8 cellular contexts compared by ENCODE assay signal in the genomic region with DNA sequence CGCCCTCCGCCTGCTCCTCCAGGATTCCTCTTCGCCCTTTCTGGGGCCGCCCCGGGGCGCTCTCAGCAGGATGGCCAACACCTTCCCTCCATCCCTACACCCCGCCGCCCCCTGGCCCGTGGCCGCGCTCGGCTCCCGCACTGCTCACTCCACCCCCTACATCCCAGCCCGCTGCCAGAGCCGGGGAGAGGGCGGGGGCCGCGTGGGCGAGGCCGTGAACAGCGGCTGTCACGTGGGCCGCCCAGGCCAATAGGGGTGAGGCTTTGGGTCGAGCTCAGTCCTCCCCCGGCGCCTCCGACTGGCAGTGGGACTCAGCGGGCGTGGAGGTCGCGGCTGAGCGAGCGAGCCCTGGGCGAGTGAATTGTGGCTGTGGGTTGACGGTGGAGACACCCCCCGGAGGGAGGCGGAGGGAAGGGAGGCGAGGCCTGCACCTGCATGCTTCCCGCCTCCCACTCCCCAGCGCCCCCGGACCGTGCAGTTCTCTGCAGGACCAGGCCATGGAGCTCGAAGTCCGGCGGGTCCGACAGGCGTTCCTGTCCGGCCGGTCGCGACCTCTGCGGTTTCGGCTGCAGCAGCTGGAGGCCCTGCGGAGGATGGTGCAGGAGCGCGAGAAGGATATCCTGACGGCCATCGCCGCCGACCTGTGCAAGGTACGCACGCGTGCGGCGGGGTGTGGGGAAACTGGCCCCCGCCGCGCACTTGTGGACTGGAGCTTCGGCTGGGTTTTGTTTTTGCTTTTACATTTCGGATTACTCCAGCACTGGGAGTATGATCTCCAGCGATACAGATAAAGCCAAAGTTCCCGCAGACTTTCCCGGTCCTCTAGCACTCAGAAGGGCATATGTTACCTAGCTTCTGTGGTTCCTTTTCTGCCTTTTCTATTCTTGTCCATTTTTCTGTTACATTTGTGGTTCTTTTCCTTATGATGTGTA. TPM values are rescaled to one million over a fixed set of nuclear protein-coding genes. Genes with fewer than 3 reads are reported as not detected.
DNase-seq lines count a peak whose midpoint lies in the region; ATAC-seq and TF ChIP-seq lines count a peak whose summit lies in the region.

TSS of gene ALDH3A2 (plus strand) at position 277 of the 932 bp plus-strand sequence. CDS start at position 498, 221 bp downstream.

- H3K27me3 ChIP-seq in WERI-Rb-1 (ENCODE audit: insufficient read depth, low read depth, severe bottlenecking) (no peaks in the 10 kb centered on the region), breast epithelium (no peaks in the 10 kb centered on the region), skeletal muscle tissue (ENCODE audit: control insufficient read depth in 3 of 3, insufficient read depth in 3 of 3, low read length in 3 of 3) (no peaks in the 10 kb centered on the region)

- peak; percentile 54 for TF ChIP-seq CTCF in WERI-Rb-1 (IDR thresholded peaks at IDR 0.05; ENCODE audit: low read depth, low read length)
- TF ChIP-seq CTCF in breast epithelium (IDR thresholded peaks at IDR 0.05), result peak in 2 of 3 donors; percentile 17 to 31

- intact Hi-C loops in breast epithelium (cut with DNase I; ENCODE audit: low total_unique reads), result no loop called here

- peak; percentile 96 for TF ChIP-seq POLR2A in breast epithelium (IDR thresholded peaks at IDR 0.05)

- DNase-seq in AG08395 (ENCODE audit: low spot score) (peak; percentile 99), NCI-H2196 treated with DMSO at 0.1 percent for 48 hours (lab: John Stamatoyannopoulos, UW; ENCODE audit: unreplicated experiment) (peak; percentile 64), WERI-Rb-1 (peak; percentile 97), breast epithelium (ENCODE audit: low spot score in 2 of 2) (peak; percentile 91 to 96)

- ATAC-seq in GM18873 (IDR thresholded peaks at IDR 0.05; ENCODE audit: low FRiP score, unreplicated experiment), result peak; percentile 88
- peak; percentile 94 for ATAC-seq in HG03135 (IDR thresholded peaks at IDR 0.05; ENCODE audit: unreplicated experiment)

- H3K9ac ChIP-seq in skeletal muscle tissue (ENCODE audit: low read depth in 1 of 3, low read length in 3 of 3), result peak within 1 kb of the TSS; percentile 79 to 96 (median 92)

- H3K9me3 ChIP-seq in WERI-Rb-1 (ENCODE audit: severe bottlenecking) (no peaks in the 10 kb centered on the region), breast epithelium (no peaks in the 10 kb centered on the region), iPS-18c (ENCODE audit: control insufficient read depth, insufficient read depth, low read length) (no peaks in the 10 kb centered on the region), skeletal muscle tissue (ENCODE audit: control insufficient read depth in 3 of 3, low read length in 3 of 3) (no peaks in the 10 kb centered on the region)

- H3K36me3 ChIP-seq in WERI-Rb-1 (peaks cover 11% of the 10 kb centered on the region), breast epithelium (no peaks in the 10 kb centered on the region), skeletal muscle tissue (ENCODE audit: control insufficient read depth in 3 of 3, insufficient read depth in 3 of 3, low read length in 3 of 3) (peaks cover 0 to 5% (median 0%) of the 10 kb centered on the region in 3 donors)

- H3K27ac ChIP-seq in WERI-Rb-1, result peak within 1 kb of the TSS; percentile 81
- H3K27ac ChIP-seq in breast epithelium, result peak within 1 kb of the TSS; percentile 91 to 95
- H3K27ac ChIP-seq in skeletal muscle tissue (ENCODE audit: low read depth, low read length), result peak within 1 kb of the TSS; percentile 90

- H3K4me1 ChIP-seq in breast epithelium, result peaks cover 11 to 18% of the 10 kb centered on the region in 2 donors
- H3K4me1 ChIP-seq in skeletal muscle tissue (ENCODE audit: control insufficient read depth in 3 of 3, insufficient read depth in 3 of 3, low read length in 3 of 3), result peaks cover 30 to 43% (median 30%) of the 10 kb centered on the region in 3 donors

- H3K4me3 ChIP-seq in WERI-Rb-1 (ENCODE audit: low read depth, low read length) (peak within 1 kb of the TSS; percentile 89), breast epithelium (peak within 1 kb of the TSS; percentile 65 to 88 (median 68)), iPS-18c (ENCODE audit: insufficient read depth, low read depth, low read length) (peak within 1 kb of the TSS; percentile 77), skeletal muscle tissue (ENCODE audit: low read length in 3 of 3) (peak within 1 kb of the TSS; percentile 85 to 97 (median 95))

RNA-seq across cellular contexts. Expression of gene ALDH3A2, which starts in this region (rescaled TPM):
- 100 to 1,000 TPM; 123 to 141 (median 137) TPM for total RNA-seq in breast epithelium
- 63.7 TPM for total RNA-seq in skeletal muscle tissue

Comparison
In these comparisons a context has a peak if more than half of its experiments do, and no peak if none do; other contexts are left out.
1. Peak in every context shown above with its lines: DNase-seq, ATAC-seq, H3K4me3 ChIP-seq and H3K27ac ChIP-seq.